Comparison of ENCODE assay signal across 22 cellular contexts in genomic region chr15:75148293-75148692, GRCh38. TPM values are rescaled to one million over a fixed set of nuclear protein-coding genes. Genes with fewer than 3 reads are reported as not detected.
DNase-seq lines count a peak whose midpoint lies in the region; FAIRE-seq and TF ChIP-seq lines count a peak whose summit lies in the region.
"Had no signal": no experiment of that assay in that cellular context is flagged by ENCODE, and none has a peak within 500 bp of the region (broad histone marks: within the 10 kb centered on the region; RNA-seq: fewer than 3 reads in every experiment).

No MANE protein-coding gene starts in this region.

- FAIRE-seq in GM12891 (lab: Jason Lieb, UNC) = no peak
- FAIRE-seq: A549, D721Med, G401.6, H54 had no signal

- no peak overlapping the region for H3K4me3 ChIP-seq in fibroblast of mammary gland (ENCODE audit: control insufficient read depth, low read depth, low read length)
- H3K4me3 ChIP-seq: A549; BLaER1 treated with 17β-estradiol and CSF1 and Interleukin-3, amounts not matched to agents 10 nM and 100 nM; HAP-1 had no signal

- TF ChIP-seq CTCF in fibroblast of mammary gland (conservative IDR thresholded peaks at IDR 0.05; ENCODE audit: control insufficient read depth, insufficient read depth, low read depth, low read length) = no peak

- DNase-seq in DMS114 treated with DMSO at 0.1 percent for 48 hours (lab: John Stamatoyannopoulos, UW; ENCODE audit: unreplicated experiment) (peak; percentile 18), MV-4-11 (lab: John Stamatoyannopoulos, UW) (peak; percentile 27), OCI-M1 (lab: John Stamatoyannopoulos, UW) (peak; percentile 69), fibroblast of mammary gland (ENCODE audit: low read depth) (peak; percentile 27), amniotic stem cell (lab: John Stamatoyannopoulos, UW) (no peak), GM12891 (ENCODE audit: insufficient read length, low spot score) (no peak), NCI-H2081 (lab: John Stamatoyannopoulos, UW) (no peak)
- DNase-seq: 8988T; ACHN; AML-193; BE2C; CD4-positive, alpha-beta T cell; CD8-positive, alpha-beta memory T cell; DMS 273 treated with DMSO at 0.1 percent for 48 hours; DND-41; GOT3 had no signal

- no peak for TF ChIP-seq POLR2A in GM12891 (IDR thresholded peaks at IDR 0.05; ENCODE audit: low read depth, low read length)

TF ChIP-seq in GM12891, 5 proteins besides CTCF, POLR2A, EP300 and RAD21:
- no peak for TF ChIP-seq PAX5 (IDR thresholded peaks at IDR 0.05; ENCODE audit: insufficient read depth, low read length, severe bottlenecking)
- TF ChIP-seq SPI1 (IDR thresholded peaks at IDR 0.05; ENCODE audit: low read depth, low read length) = no peak
- no peak for TF ChIP-seq POU2F2 (IDR thresholded peaks at IDR 0.05; ENCODE audit: low read depth, low read length)
- TF ChIP-seq POLR2AphosphoS5 (IDR thresholded peaks at IDR 0.05; ENCODE audit: low read depth, low read length) = no peak
- no peak for TF ChIP-seq TAF1 (IDR thresholded peaks at IDR 0.05; ENCODE audit: low read depth, low read length)

RNA-seq across cellular contexts. Expression of gene C15orf39, which starts 53.4 kb away (rescaled TPM):
- 41.0 TPM for polyA plus RNA-seq in GM12891 (2012; ENCODE audit: low read depth, missing spikeins)

Comparison
In these comparisons a context has a peak if more than half of its experiments do, and no peak if none do; other contexts are left out.
1. DNase-seq: peak in DMS114 treated with DMSO at 0.1 percent for 48 hours (single experiment), MV-4-11 (single experiment), OCI-M1 (single experiment) and fibroblast of mammary gland (single experiment); none in amniotic stem cell (single experiment), GM12891 (single experiment) and NCI-H2081 (0 of 2).